In the genomic region with DNA sequence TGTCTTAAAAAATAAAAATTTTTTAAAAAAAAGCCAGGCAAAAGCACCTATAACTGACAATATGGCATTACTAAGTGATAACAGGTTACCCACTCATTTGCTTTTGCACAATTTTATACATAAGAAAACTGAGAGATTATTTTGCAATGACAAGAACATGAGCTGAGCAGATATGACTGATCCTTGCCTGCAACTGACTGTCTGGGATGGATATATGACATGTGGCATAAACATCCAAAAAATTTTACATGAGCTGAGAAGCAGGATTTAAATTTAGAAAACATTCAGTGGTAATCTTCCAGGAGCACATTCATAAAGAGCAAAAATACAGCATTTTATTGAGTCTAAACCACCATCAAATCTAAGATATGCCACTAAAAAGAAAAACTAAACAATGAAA, we compare ENCODE assay signal across 23 cellular contexts.
"Had no signal": no experiment of that assay in that cellular context is flagged by ENCODE, and none has a peak within 500 bp of the region (broad histone marks: within the 10 kb centered on the region; RNA-seq: fewer than 3 reads in every experiment).

No MANE protein-coding gene starts in this region.

- H3K9me3 ChIP-seq: colonic mucosa, esophagus muscularis mucosa, esophagus squamous epithelium, gastrocnemius medialis, gastroesophageal sphincter, heart left ventricle, heart right ventricle had no signal

- DNase-seq: colonic mucosa; cortex of kidney; dermis blood vessel endothelial cell; dorsolateral prefrontal cortex; effector CD4-positive, alpha-beta T cell; effector CD8-positive, alpha-beta T cell; effector memory CD4-positive, alpha-beta T cell; effector memory CD8-positive, alpha-beta T cell; endodermal cell; erythroblast; esophagus squamous epithelium; foreskin fibroblast; foreskin keratinocyte; foreskin melanocyte; gastrocnemius medialis; glutamatergic neuron; head of caudate nucleus; heart left ventricle; heart right ventricle had no signal

- H3K27me3 ChIP-seq: colonic mucosa, dorsolateral prefrontal cortex, esophagus muscularis mucosa, esophagus squamous epithelium, foreskin keratinocyte, gastrocnemius medialis, gastroesophageal sphincter, heart left ventricle, heart right ventricle had no signal

- H3K4me3 ChIP-seq: colonic mucosa, coronary artery, dorsolateral prefrontal cortex, esophagus muscularis mucosa, esophagus squamous epithelium, gastrocnemius medialis, gastroesophageal sphincter, heart left ventricle, heart right ventricle had no signal

- H3K27ac ChIP-seq: colonic mucosa, coronary artery, dorsolateral prefrontal cortex, epithelial cell of prostate, esophagus muscularis mucosa, esophagus squamous epithelium, foreskin keratinocyte, gastrocnemius medialis, gastroesophageal sphincter, heart left ventricle, heart right ventricle had no signal

- H3K36me3 ChIP-seq: colonic mucosa, esophagus muscularis mucosa, esophagus squamous epithelium, gastrocnemius medialis, gastroesophageal sphincter, heart left ventricle, heart right ventricle had no signal

- H3K4me1 ChIP-seq: colonic mucosa, esophagus muscularis mucosa, esophagus squamous epithelium, foreskin keratinocyte, gastrocnemius medialis, gastroesophageal sphincter, heart right ventricle had no signal
